ENCODE assay signal across 25 cellular contexts in genomic region chr2:168422584-168422983, GRCh38. TPM values are rescaled to one million over a fixed set of nuclear protein-coding genes. Genes with fewer than 3 reads are reported as not detected.
A peak's percentile ranks its signal among the peaks of the same experiment; 100 is the strongest.
DNase-seq lines count a peak whose midpoint lies in the region; ATAC-seq lines count a peak whose summit lies in the region.
"Had no signal": no experiment of that assay in that cellular context is flagged by ENCODE, and none has a peak within 500 bp of the region (broad histone marks: within the 10 kb centered on the region; RNA-seq: fewer than 3 reads in every experiment).

No MANE protein-coding gene starts in this region.

- no peak overlapping the region for H3K27ac Mint-ChIP-seq in activated T-helper 17 cell treated with anti-CD3 and anti-CD28 coated beads, Interleukin-2, amount 50 U/mL, for 72 hours
- H3K27ac Mint-ChIP-seq in stimulated activated memory B cell treated with anti-CD40 and anti-IgM and Interleukin-4, amounts not matched to agents 10 μg/mL and 1 μg/mL and 100 μg/mL, for 72 hours, result no peak overlapping the region
- H3K27ac Mint-ChIP-seq in activated CD8-positive, alpha-beta T cell treated with anti-CD3 and anti-CD28 coated beads, Interleukin-2, amount 10 ng/mL, durations not matched to agents 7 days and 5 days, result no peak overlapping the region
- H3K27ac Mint-ChIP-seq: nephron progenitor cell had no signal

- peaks cover 4% of the 10 kb centered on the region for H3K4me1 Mint-ChIP-seq in activated T-helper 17 cell treated with anti-CD3 and anti-CD28 coated beads, Interleukin-2, amount 50 U/mL, for 72 hours
- H3K4me1 Mint-ChIP-seq in stimulated activated memory B cell treated with anti-CD40 and anti-IgM and Interleukin-4, amounts not matched to agents 10 μg/mL and 1 μg/mL and 100 μg/mL, for 72 hours, result no peaks in the 10 kb centered on the region
- peaks cover 2% of the 10 kb centered on the region for H3K4me1 Mint-ChIP-seq in activated CD8-positive, alpha-beta T cell treated with anti-CD3 and anti-CD28 coated beads, Interleukin-2, amount 10 ng/mL, durations not matched to agents 7 days and 5 days (ENCODE audit: low read depth)
- H3K4me1 Mint-ChIP-seq: central memory CD8-positive, alpha-beta T cell had no signal

- H3K4me3 ChIP-seq in SJCRH30, result no peak overlapping the region
- H3K4me3 ChIP-seq: GM23248, MG63, skin epidermis had no signal

- H3K36me3 ChIP-seq in SJCRH30, result no peaks in the 10 kb centered on the region
- H3K36me3 ChIP-seq: MG63 had no signal

- H3K9me3 Mint-ChIP-seq in activated T-helper 17 cell treated with anti-CD3 and anti-CD28 coated beads, Interleukin-2, amount 50 U/mL, for 72 hours, result no peaks in the 10 kb centered on the region
- H3K9me3 Mint-ChIP-seq in stimulated activated memory B cell treated with anti-CD40 and anti-IgM and Interleukin-4, amounts not matched to agents 10 μg/mL and 1 μg/mL and 100 μg/mL, for 72 hours, result peaks cover 7% of the 10 kb centered on the region
- peaks cover 3% of the 10 kb centered on the region for H3K9me3 Mint-ChIP-seq in activated CD8-positive, alpha-beta T cell treated with anti-CD3 and anti-CD28 coated beads, Interleukin-2, amount 10 ng/mL, durations not matched to agents 7 days and 5 days (ENCODE audit: insufficient read depth)
- H3K9me3 Mint-ChIP-seq: central memory CD8-positive, alpha-beta T cell; nephron progenitor cell had no signal

- H3K27ac ChIP-seq in SJCRH30, result no peak overlapping the region
- H3K27ac ChIP-seq: GM23248, RWPE1, skin epidermis had no signal

- no peak overlapping the region for H3K4me3 Mint-ChIP-seq in activated T-helper 17 cell treated with anti-CD3 and anti-CD28 coated beads, Interleukin-2, amount 50 U/mL, for 72 hours
- H3K4me3 Mint-ChIP-seq in stimulated activated memory B cell treated with anti-CD40 and anti-IgM and Interleukin-4, amounts not matched to agents 10 μg/mL and 1 μg/mL and 100 μg/mL, for 72 hours, result no peak overlapping the region
- H3K4me3 Mint-ChIP-seq in activated CD8-positive, alpha-beta T cell treated with anti-CD3 and anti-CD28 coated beads, Interleukin-2, amount 10 ng/mL, durations not matched to agents 7 days and 5 days, result no peak overlapping the region
- H3K4me3 Mint-ChIP-seq: central memory CD8-positive, alpha-beta T cell; nephron progenitor cell had no signal

- no peaks in the 10 kb centered on the region for H3K9me3 ChIP-seq in SJCRH30 (replicated peaks)
- H3K9me3 ChIP-seq: MG63 had no signal

- H3K27me3 Mint-ChIP-seq in activated T-helper 17 cell treated with anti-CD3 and anti-CD28 coated beads, Interleukin-2, amount 50 U/mL, for 72 hours, result no peaks in the 10 kb centered on the region
- no peaks in the 10 kb centered on the region for H3K27me3 Mint-ChIP-seq in stimulated activated memory B cell treated with anti-CD40 and anti-IgM and Interleukin-4, amounts not matched to agents 10 μg/mL and 1 μg/mL and 100 μg/mL, for 72 hours
- no peaks in the 10 kb centered on the region for H3K27me3 Mint-ChIP-seq in activated CD8-positive, alpha-beta T cell treated with anti-CD3 and anti-CD28 coated beads, Interleukin-2, amount 10 ng/mL, durations not matched to agents 7 days and 5 days (ENCODE audit: low read depth)
- H3K27me3 Mint-ChIP-seq: central memory CD8-positive, alpha-beta T cell had no signal

- H3K36me3 Mint-ChIP-seq in activated T-helper 17 cell treated with anti-CD3 and anti-CD28 coated beads, Interleukin-2, amount 50 U/mL, for 72 hours (ENCODE audit: low read depth), result no peaks in the 10 kb centered on the region
- H3K36me3 Mint-ChIP-seq in stimulated activated memory B cell treated with anti-CD40 and anti-IgM and Interleukin-4, amounts not matched to agents 10 μg/mL and 1 μg/mL and 100 μg/mL, for 72 hours, result no peaks in the 10 kb centered on the region
- peaks cover 2% of the 10 kb centered on the region for H3K36me3 Mint-ChIP-seq in activated CD8-positive, alpha-beta T cell treated with anti-CD3 and anti-CD28 coated beads, Interleukin-2, amount 10 ng/mL, durations not matched to agents 7 days and 5 days (ENCODE audit: low read depth)

- no peak for DNase-seq in SJCRH30
- DNase-seq in stimulated activated CD4-positive, alpha-beta T cell treated with anti-CD3 and anti-CD28 coated beads, Interleukin-15, amount 100 ng/mL, for 24 hours, result no peak
- DNase-seq in activated CD8-positive, alpha-beta T cell treated with anti-CD3 and anti-CD28 coated beads, Interleukin-2, amount 10 ng/mL, durations not matched to agents 7 days and 5 days, result no peak
- DNase-seq: activated CD4-positive, alpha-beta T cell treated with anti-CD3 and anti-CD28 coated beads for 4 hours; activated CD8-positive, alpha-beta memory T cell treated with anti-CD3 and anti-CD28 coated beads, Interleukin-2, amount 50 U/mL, for 48 hours; activated gamma-delta T cell treated with Interleukin-2 at 50 U/mL for 16 hours; amygdala; GM23248; IMR-90; MG63; midbrain; NCI-H1694; NCI-H446; nephron progenitor cell; posterior cingulate gyrus; stimulated activated CD8-positive, alpha-beta memory T cell treated with anti-CD3 and anti-CD28 coated beads, Interleukin-4, amount 100 ng/mL, for 48 hours had no signal

- CTCF ChIA-PET in activated CD8-positive, alpha-beta T cell treated with anti-CD3 and anti-CD28 coated beads, Interleukin-2, amount 10 ng/mL, durations not matched to agents 7 days and 5 days (lab: Charles Lee), result no interaction called here

- H3K27me3 ChIP-seq in SJCRH30, result no peaks in the 10 kb centered on the region; the same call in 1 of the 2 replicates
- H3K27me3 ChIP-seq: MG63 had no signal

- ATAC-seq in GM18868 (IDR thresholded peaks at IDR 0.05; ENCODE audit: unreplicated experiment) (peak; percentile 79), GM21576 (IDR thresholded peaks at IDR 0.05; ENCODE audit: unreplicated experiment) (peak; percentile 67), HG02885 (IDR thresholded peaks at IDR 0.05; ENCODE audit: poor library complexity, unreplicated experiment) (peak; percentile 80)
- peak; percentile 59 for ATAC-seq in activated T-helper 17 cell treated with anti-CD3 and anti-CD28 coated beads, Interleukin-2, amount 50 U/mL, for 72 hours (replicated peaks)
- no peak for ATAC-seq in stimulated activated memory B cell treated with anti-CD40 and anti-IgM and Interleukin-4, amounts not matched to agents 10 μg/mL and 1 μg/mL and 100 μg/mL, for 72 hours
- ATAC-seq in activated CD8-positive, alpha-beta T cell treated with anti-CD3 and anti-CD28 coated beads, Interleukin-2, amount 10 ng/mL, durations not matched to agents 7 days and 5 days, result no peak
- ATAC-seq: left lobe of liver had no signal

- no peaks in the 10 kb centered on the region for H3K4me1 ChIP-seq in SJCRH30

- POLR2A ChIA-PET in activated CD8-positive, alpha-beta T cell treated with anti-CD3 and anti-CD28 coated beads, Interleukin-2, amount 10 ng/mL, durations not matched to agents 7 days and 5 days (lab: Charles Lee), result no interaction called here

RNA-seq across cellular contexts. Expression of gene CERS6, which starts 33.5 kb away (rescaled TPM):
- 10 to 100 TPM in 1 of 2 donors, 1 to 10 TPM in 1; 7.7 to 21.5 TPM for total RNA-seq in activated T-helper 17 cell treated with anti-CD3 and anti-CD28 coated beads, Interleukin-2, amount 50 U/mL, for 72 hours
- 35.1 and 37.6 TPM in 2 replicates for total RNA-seq in SJCRH30 (2014; rRNA removed; shearing (Covaris generic))
- total RNA-seq in activated CD8-positive, alpha-beta T cell treated with anti-CD3 and anti-CD28 coated beads, Interleukin-2, amount 10 ng/mL, durations not matched to agents 7 days and 5 days, result 10 to 100 TPM; 13.1 to 14.5 TPM

Comparison
In these comparisons a context has a peak if more than half of its experiments do, and no peak if none do; other contexts are left out.
1. ATAC-seq: peak in GM18868 (single experiment), GM21576 (single experiment), HG02885 (single experiment) and activated T-helper 17 cell treated with anti-CD3 and anti-CD28 coated beads, Interleukin-2, amount 50 U/mL, for 72 hours (single experiment); none in stimulated activated memory B cell treated with anti-CD40 and anti-IgM and Interleukin-4, amounts not matched to agents 10 μg/mL and 1 μg/mL and 100 μg/mL, for 72 hours (single experiment) and activated CD8-positive, alpha-beta T cell treated with anti-CD3 and anti-CD28 coated beads, Interleukin-2, amount 10 ng/mL, durations not matched to agents 7 days and 5 days (single experiment).